Comparison of ENCODE assay signal across 12 cellular contexts in genomic region chr7:132485600-132486594, GRCh38.
DNase-seq lines count a peak whose midpoint lies in the region; ATAC-seq, FAIRE-seq and TF ChIP-seq lines count a peak whose summit lies in the region.
"Had no signal": no experiment of that assay in that cellular context is flagged by ENCODE, and none has a peak within 500 bp of the region (broad histone marks: within the 10 kb centered on the region; RNA-seq: fewer than 3 reads in every experiment).

No MANE protein-coding gene starts in this region.

- H3K9me3 ChIP-seq in DND-41 (ENCODE audit: insufficient read depth, low read length, severe bottlenecking) = no peaks in the 10 kb centered on the region

- no peaks in the 10 kb centered on the region for H3K36me3 ChIP-seq in DND-41 (ENCODE audit: insufficient read depth, low read length)

- DNase-seq in DND-41 (peak; percentile 14), neural crest cell (ENCODE audit: low read depth, low spot score) (no peak), epidermal melanocyte (ENCODE audit: insufficient read length, low spot score) (no peak), RCC 7860 (ENCODE audit: low spot score) (no peak), cerebellar nuclear complex (lab: John Stamatoyannopoulos, UW) (no peak)
- DNase-seq in effector memory CD8-positive, alpha-beta T cell = peak; percentile 56 to 63 (median 57)
- DNase-seq: NCI-H1436 treated with DMSO at 0.1 percent for 48 hours had no signal

- H3K27me3 Mint-ChIP-seq in T-helper 1 cell treated with Interleukin-12 subunit alpha and Interleukin-12 subunit beta and Interleukin-4 antibody, amounts not matched to agents 30 μg/mL and 1 μg/mL, for 36 hours (ENCODE audit: low read depth) = peaks cover 39% of the 10 kb centered on the region
- H3K27me3 Mint-ChIP-seq in effector memory CD8-positive, alpha-beta T cell = peaks cover 7 to 28% of the 10 kb centered on the region in 2 donors
- no peaks in the 10 kb centered on the region for H3K27me3 Mint-ChIP-seq in neural crest cell (ENCODE audit: low read depth)

- no peaks in the 10 kb centered on the region for H3K4me1 ChIP-seq in DND-41 (ENCODE audit: insufficient read depth, low read length)

- H3K79me2 ChIP-seq in DND-41 (ENCODE audit: insufficient read depth, low read length) = no peaks in the 10 kb centered on the region

- H3K9me3 Mint-ChIP-seq in T-helper 1 cell treated with Interleukin-12 subunit alpha and Interleukin-12 subunit beta and Interleukin-4 antibody, amounts not matched to agents 30 μg/mL and 1 μg/mL, for 36 hours = no peaks in the 10 kb centered on the region
- no peaks in the 10 kb centered on the region for H3K9me3 Mint-ChIP-seq in effector memory CD8-positive, alpha-beta T cell
- no peaks in the 10 kb centered on the region for H3K9me3 Mint-ChIP-seq in neural crest cell

- peaks cover 2% of the 10 kb centered on the region for H3K36me3 Mint-ChIP-seq in T-helper 1 cell treated with Interleukin-12 subunit alpha and Interleukin-12 subunit beta and Interleukin-4 antibody, amounts not matched to agents 30 μg/mL and 1 μg/mL, for 36 hours (ENCODE audit: low read depth)
- peaks cover 4% of the 10 kb centered on the region for H3K36me3 Mint-ChIP-seq in effector memory CD8-positive, alpha-beta T cell (ENCODE audit: insufficient read depth)
- peaks cover 8% of the 10 kb centered on the region for H3K36me3 Mint-ChIP-seq in neural crest cell (ENCODE audit: low read depth)

- no peak overlapping the region for H3K4me3 Mint-ChIP-seq in T-helper 1 cell treated with Interleukin-12 subunit alpha and Interleukin-12 subunit beta and Interleukin-4 antibody, amounts not matched to agents 30 μg/mL and 1 μg/mL, for 36 hours
- H3K4me3 Mint-ChIP-seq in effector memory CD8-positive, alpha-beta T cell = peak overlapping the region; percentile 55 to 66
- H3K4me3 Mint-ChIP-seq in neural crest cell = no peak overlapping the region

- TF ChIP-seq CTCF in DND-41 (IDR thresholded peaks at IDR 0.05; ENCODE audit: borderline replicate concordance, extremely low read depth, low read length, poor library complexity, severe bottlenecking) (no peak), neural crest cell (conservative IDR thresholded peaks at IDR 0.05) (no peak)

- H3K9ac ChIP-seq in DND-41 (ENCODE audit: low read depth, low read length) = no peak overlapping the region

- peaks cover 15% of the 10 kb centered on the region for H3K4me1 Mint-ChIP-seq in T-helper 1 cell treated with Interleukin-12 subunit alpha and Interleukin-12 subunit beta and Interleukin-4 antibody, amounts not matched to agents 30 μg/mL and 1 μg/mL, for 36 hours (ENCODE audit: low read depth)
- H3K4me1 Mint-ChIP-seq in effector memory CD8-positive, alpha-beta T cell (ENCODE audit: low read depth in 2 of 2) = peaks cover 29 to 41% of the 10 kb centered on the region in 2 donors
- H3K4me1 Mint-ChIP-seq in neural crest cell = peaks cover 4% of the 10 kb centered on the region

- peak overlapping the region; percentile 2 for H3K27ac Mint-ChIP-seq in T-helper 1 cell treated with Interleukin-12 subunit alpha and Interleukin-12 subunit beta and Interleukin-4 antibody, amounts not matched to agents 30 μg/mL and 1 μg/mL, for 36 hours
- peak overlapping the region; percentile 79 to 80 for H3K27ac Mint-ChIP-seq in effector memory CD8-positive, alpha-beta T cell
- H3K27ac Mint-ChIP-seq in neural crest cell (ENCODE audit: unreplicated experiment) = peak overlapping the region; percentile 14
- H3K27ac Mint-ChIP-seq: progenitor cell of endocrine pancreas had no signal

- no peaks in the 10 kb centered on the region for H3K27me3 ChIP-seq in DND-41 (ENCODE audit: insufficient read depth, low read length, poor library complexity)

- no peaks in the 10 kb centered on the region for H4K20me1 ChIP-seq in DND-41 (ENCODE audit: insufficient read depth, low read length)

- H2AFZ ChIP-seq in DND-41 (ENCODE audit: low read depth, low read length) = no peak overlapping the region

- no peak overlapping the region; the same call in 1 of the 2 replicates for H3K4me2 ChIP-seq in DND-41 (ENCODE audit: insufficient read depth, low read length)

- ATAC-seq in DND-41 (ENCODE audit: insufficient read depth, low read depth) (peak; percentile 82), GM18870 (IDR thresholded peaks at IDR 0.05; ENCODE audit: unreplicated experiment) (no peak)
- peak; percentile 95 for ATAC-seq in effector memory CD8-positive, alpha-beta T cell (replicated peaks)

- no peak overlapping the region for H3K27ac ChIP-seq in DND-41 (ENCODE audit: low read length)
- H3K27ac ChIP-seq: RWPE1 had no signal

- FAIRE-seq in RCC 7860 (lab: Jason Lieb, UNC) = no peak
- FAIRE-seq: islet of Langerhans had no signal

- no peak overlapping the region for H3K4me3 ChIP-seq in DND-41 (ENCODE audit: low read depth in 1 of 2, low read length in 2 of 2)

Comparison
In these comparisons a context has a peak if more than half of its experiments do, and no peak if none do; other contexts are left out.
1. DNase-seq: peak in DND-41 (single experiment) and effector memory CD8-positive, alpha-beta T cell (3 of 3); none in neural crest cell (single experiment), epidermal melanocyte (single experiment), RCC 7860 (single experiment) and cerebellar nuclear complex (0 of 2).
2. H3K27ac Mint-ChIP-seq: peak in every context shown above with its lines; median percentile 80 in effector memory CD8-positive, alpha-beta T cell; 14 in neural crest cell; 2 in T-helper 1 cell treated with Interleukin-12 subunit alpha and Interleukin-12 subunit beta and Interleukin-4 antibody, amounts not matched to agents 30 μg/mL and 1 μg/mL, for 36 hours.
3. H3K4me3 Mint-ChIP-seq: peak in effector memory CD8-positive, alpha-beta T cell (2 of 2); none in T-helper 1 cell treated with Interleukin-12 subunit alpha and Interleukin-12 subunit beta and Interleukin-4 antibody, amounts not matched to agents 30 μg/mL and 1 μg/mL, for 36 hours (single experiment) and neural crest cell (single experiment).